27 cellular contexts compared by ENCODE assay signal in genomic region chr6:77416839-77417238, GRCh38. TPM values are rescaled to one million over a fixed set of nuclear protein-coding genes. Genes with fewer than 3 reads are reported as not detected.
DNase-seq lines count a peak whose midpoint lies in the region; ATAC-seq, FAIRE-seq and TF ChIP-seq lines count a peak whose summit lies in the region.
"Had no signal": no experiment of that assay in that cellular context is flagged by ENCODE, and none has a peak within 500 bp of the region (broad histone marks: within the 10 kb centered on the region; RNA-seq: fewer than 3 reads in every experiment).

No MANE protein-coding gene starts in this region.

- H3K36me3 Mint-ChIP-seq in CD8-positive, alpha-beta T cell: no peaks in the 10 kb centered on the region
- H3K36me3 Mint-ChIP-seq: CD14-positive monocyte; CD4-positive, alpha-beta memory T cell; CD4-positive, CD25-positive, alpha-beta regulatory T cell had no signal

- H3K4me2 ChIP-seq in OCI-LY3 (ENCODE audit: low read length) (no peak overlapping the region), mesenchymal stem cell (ENCODE audit: low read length, poor library complexity, severe bottlenecking) (no peak overlapping the region)
- H3K4me2 ChIP-seq: BLaER1 had no signal

- H3K4me1 Mint-ChIP-seq in CD8-positive, alpha-beta T cell (ENCODE audit: low read depth): no peaks in the 10 kb centered on the region
- H3K4me1 Mint-ChIP-seq: CD14-positive monocyte; CD4-positive, alpha-beta memory T cell; CD4-positive, CD25-positive, alpha-beta regulatory T cell had no signal

- no peak overlapping the region for H3K27ac ChIP-seq in OCI-LY3 (ENCODE audit: low read length)
- peak overlapping the region; percentile 21 to 61 (median 42) for H3K27ac ChIP-seq in gastroesophageal sphincter
- no peak overlapping the region for H3K27ac ChIP-seq in CD8-positive, alpha-beta T cell (ENCODE audit: low read depth, low read length)
- H3K27ac ChIP-seq in mesenchymal stem cell (ENCODE audit: low read length, poor library complexity, severe bottlenecking): no peak overlapping the region
- H3K27ac ChIP-seq: BLaER1 had no signal

- H3K9ac ChIP-seq in OCI-LY3 (ENCODE audit: low read length): no peak overlapping the region
- H3K9ac ChIP-seq in mesenchymal stem cell (ENCODE audit: low read length): no peak overlapping the region
- H3K9ac ChIP-seq: BLaER1 had no signal

- H3K79me2 ChIP-seq in OCI-LY3 (ENCODE audit: low read length): no peaks in the 10 kb centered on the region

- H3K4me1 ChIP-seq in OCI-LY3 (ENCODE audit: low read length): peaks cover 7% of the 10 kb centered on the region; the same call in 1 of the 2 replicates
- peaks cover 0 to 12% (median 0%) of the 10 kb centered on the region in 3 donors for H3K4me1 ChIP-seq in gastroesophageal sphincter
- H3K4me1 ChIP-seq in CD8-positive, alpha-beta T cell (ENCODE audit: insufficient read depth, low read length): no peaks in the 10 kb centered on the region
- peaks cover 2% of the 10 kb centered on the region for H3K4me1 ChIP-seq in mesenchymal stem cell (ENCODE audit: control insufficient read depth, insufficient read depth, low read depth, low read length)
- H3K4me1 ChIP-seq: BE2C, BLaER1, Caco-2 had no signal

- H4K20me1 ChIP-seq in OCI-LY3 (ENCODE audit: insufficient read depth, low read length): no peaks in the 10 kb centered on the region
- H4K20me1 ChIP-seq: BLaER1 had no signal

- POLR2A ChIA-PET in CD8-positive, alpha-beta T cell (lab: Charles Lee): no interaction called here

- H2AFZ ChIP-seq in OCI-LY3 (ENCODE audit: low read depth, low read length) (peak overlapping the region; percentile 25; the same call in 1 of the 2 replicates), mesenchymal stem cell (ENCODE audit: low read depth, low read length) (no peak overlapping the region)

- DNase-seq in bronchial epithelial cell (ENCODE audit: low read depth) (no peak), posterior cingulate gyrus (peak in 7 of 10 donors; percentile 7 to 80 (median 38)), RPMI8226 (no peak), NCI-H446 (lab: John Stamatoyannopoulos, UW) (no peak), mesenchymal stem cell (no peak)
- no peak for DNase-seq in CD8-positive, alpha-beta T cell
- DNase-seq: 8988T; ACHN; BE2C; C1 segment of cervical spinal cord; Caco-2; Calu3; CD4-positive, alpha-beta memory T cell; CD4-positive, CD25-positive, alpha-beta regulatory T cell; DMS79 treated with DMSO at 0.1 percent for 48 hours; GF-D8 had no signal

- no peak overlapping the region for H3K14ac ChIP-seq in mesenchymal stem cell (ENCODE audit: low read length in 2 of 2)

- H2BK15ac ChIP-seq in mesenchymal stem cell (ENCODE audit: low read depth, poor library complexity, severe bottlenecking): no peak overlapping the region

- WGBS in gastroesophageal sphincter (ENCODE audit: low coverage in 1 of 2), 2 donors: 13 to 72% methylated on average over 1 to 2 of the region's 2 CpGs
- WGBS in mesenchymal stem cell: 97% methylated on average over 1 of the region's 2 CpGs

- no peaks in the 10 kb centered on the region for H3K79me1 ChIP-seq in mesenchymal stem cell (replicated peaks; ENCODE audit: low read length, poor library complexity, severe bottlenecking)

- no peak overlapping the region for H4K91ac ChIP-seq in mesenchymal stem cell (ENCODE audit: low read length)

- H3K4ac ChIP-seq in mesenchymal stem cell (ENCODE audit: low read depth in 1 of 2, low read length in 2 of 2): no peak overlapping the region

- CTCF ChIA-PET in CD8-positive, alpha-beta T cell (lab: Charles Lee): interaction anchor here (1.3 kb wide), 2 partner anchors 15 to 1482 kb away, joined by 3 read pairs; no protein-coding TSS in a partner anchor

- H2BK5ac ChIP-seq in mesenchymal stem cell (ENCODE audit: low read depth, low read length, poor library complexity, severe bottlenecking): no peak overlapping the region

- no peak overlapping the region for H2BK12ac ChIP-seq in mesenchymal stem cell (ENCODE audit: low read length in 2 of 2)

- ATAC-seq in gastroesophageal sphincter: no peak
- ATAC-seq in CD8-positive, alpha-beta T cell: no peak

- H3K23ac ChIP-seq in mesenchymal stem cell (ENCODE audit: low read length in 2 of 2): no peak overlapping the region

- H3K9me3 ChIP-seq in OCI-LY3 (ENCODE audit: insufficient read depth, low read length) (no peaks in the 10 kb centered on the region), gastroesophageal sphincter (no peaks in the 10 kb centered on the region), mesenchymal stem cell (ENCODE audit: control insufficient read depth, low read length) (no peaks in the 10 kb centered on the region)
- H3K9me3 ChIP-seq in CD8-positive, alpha-beta T cell (ENCODE audit: low read length): no peaks in the 10 kb centered on the region
- H3K9me3 ChIP-seq: BE2C, BLaER1, Caco-2 had no signal

- TF ChIP-seq EP300 in gastroesophageal sphincter (IDR thresholded peaks at IDR 0.05): no peak

- TF ChIP-seq CTCF in OCI-LY3 (IDR thresholded peaks at IDR 0.05; ENCODE audit: low read depth, low read length) (no peak), bronchial epithelial cell (IDR thresholded peaks at IDR 0.05; ENCODE audit: insufficient read depth, low read length, severe bottlenecking) (no peak), gastroesophageal sphincter (IDR thresholded peaks at IDR 0.05) (no peak)
- no peak for TF ChIP-seq CTCF in CD8-positive, alpha-beta T cell (IDR thresholded peaks at IDR 0.05)

- no peak overlapping the region for H2AK5ac ChIP-seq in mesenchymal stem cell (ENCODE audit: low read length, severe bottlenecking)

- peaks cover 5% of the 10 kb centered on the region for H3K9me3 Mint-ChIP-seq in CD8-positive, alpha-beta T cell

- H3K4me3 Mint-ChIP-seq in CD8-positive, alpha-beta T cell: no peak overlapping the region
- H3K4me3 Mint-ChIP-seq: CD14-positive monocyte; CD4-positive, alpha-beta memory T cell; CD4-positive, CD25-positive, alpha-beta regulatory T cell had no signal

- no peak overlapping the region for H3K18ac ChIP-seq in mesenchymal stem cell (ENCODE audit: low read depth in 1 of 2, low read length in 2 of 2)

- H3K27me3 ChIP-seq in OCI-LY3 (ENCODE audit: low read depth, low read length) (no peaks in the 10 kb centered on the region), bronchial epithelial cell (ENCODE audit: control insufficient read depth, insufficient read depth, low read length) (no peaks in the 10 kb centered on the region), gastroesophageal sphincter (no peaks in the 10 kb centered on the region), mesenchymal stem cell (ENCODE audit: control insufficient read depth in 1 of 2, insufficient read depth in 1 of 2, low read length in 2 of 2) (no peaks in the 10 kb centered on the region)
- no peaks in the 10 kb centered on the region for H3K27me3 ChIP-seq in CD8-positive, alpha-beta T cell (ENCODE audit: insufficient read depth, low read length)
- H3K27me3 ChIP-seq: BE2C, BLaER1 had no signal

- peak; percentile 32 for FAIRE-seq in bronchial epithelial cell (lab: Jason Lieb, UNC)
- FAIRE-seq: A204.1, D721Med, G401.6, GM12892, GM18507, GM19239 had no signal

- H3K36me3 ChIP-seq in OCI-LY3 (replicated peaks; ENCODE audit: low read depth, low read length) (no peaks in the 10 kb centered on the region), bronchial epithelial cell (ENCODE audit: control insufficient read depth, insufficient read depth, low read length) (no peaks in the 10 kb centered on the region), gastroesophageal sphincter (no peaks in the 10 kb centered on the region), mesenchymal stem cell (ENCODE audit: control insufficient read depth in 1 of 2, insufficient read depth in 2 of 2, low read depth in 1 of 2, low read length in 2 of 2) (no peaks in the 10 kb centered on the region)
- H3K36me3 ChIP-seq in CD8-positive, alpha-beta T cell (ENCODE audit: insufficient read depth, low read length): no peaks in the 10 kb centered on the region
- H3K36me3 ChIP-seq: BE2C, BLaER1 had no signal

- no peak overlapping the region for H3K27ac Mint-ChIP-seq in CD8-positive, alpha-beta T cell
- H3K27ac Mint-ChIP-seq: CD14-positive monocyte; CD4-positive, alpha-beta memory T cell; CD4-positive, CD25-positive, alpha-beta regulatory T cell had no signal

- H4K8ac ChIP-seq in mesenchymal stem cell (ENCODE audit: low read length): no peak overlapping the region

- no peaks in the 10 kb centered on the region for H3K27me3 Mint-ChIP-seq in CD8-positive, alpha-beta T cell (ENCODE audit: low read depth)
- H3K27me3 Mint-ChIP-seq: CD4-positive, alpha-beta memory T cell; CD4-positive, CD25-positive, alpha-beta regulatory T cell had no signal

- intact Hi-C loops in posterior cingulate gyrus (cut with DNase I): no loop called here
- intact Hi-C loops in CD8-positive, alpha-beta T cell (cut with DNase I, micrococcal nuclease): no loop called here

- H3K4me3 ChIP-seq in OCI-LY3 (ENCODE audit: low read length): no peak overlapping the region
- H3K4me3 ChIP-seq in bronchial epithelial cell (ENCODE audit: low read depth, low read length): no peak overlapping the region
- no peak overlapping the region for H3K4me3 ChIP-seq in gastroesophageal sphincter
- no peak overlapping the region for H3K4me3 ChIP-seq in CD8-positive, alpha-beta T cell (ENCODE audit: low read depth, low read length)
- H3K4me3 ChIP-seq in mesenchymal stem cell (ENCODE audit: insufficient read depth in 1 of 2, low read depth in 1 of 2, low read length in 2 of 2): no peak overlapping the region
- H3K4me3 ChIP-seq: BLaER1 had no signal

- H2BK120ac ChIP-seq in mesenchymal stem cell (ENCODE audit: low read depth, low read length): no peak overlapping the region

- no peak for TF ChIP-seq POLR2A in gastroesophageal sphincter (IDR thresholded peaks at IDR 0.05)

RNA-seq across cellular contexts. Expression of gene HTR1B, which starts 46.5 kb away (rescaled TPM):
- under 0.01 and 0.26 TPM in 2 replicates for total RNA-seq in bronchial epithelial cell
- 1 to 10 TPM in 3 of 4 donors, under 1 TPM in 1; 0.27 to 4.7 (median 2.5) TPM for total RNA-seq in gastroesophageal sphincter
- total RNA-seq in CD8-positive, alpha-beta T cell: not detected
- polyA plus RNA-seq in mesenchymal stem cell (2013, experiment 1 of 2): 3.3 TPM
- 3.7 TPM for polyA plus RNA-seq in mesenchymal stem cell (2013, experiment 2 of 2)
- total RNA-seq: A673; Caco-2; Calu3; CD4-positive, alpha-beta memory T cell; CD4-positive, CD25-positive, alpha-beta regulatory T cell had no signal
- polyA plus RNA-seq: CD14-positive monocyte; CD4-positive, alpha-beta memory T cell; CD4-positive, CD25-positive, alpha-beta regulatory T cell had no signal

Comparison
In these comparisons a context has a peak if more than half of its experiments do, and no peak if none do; other contexts are left out.
1. H3K27ac ChIP-seq: peak in gastroesophageal sphincter (4 of 4); none in OCI-LY3 (single experiment), CD8-positive, alpha-beta T cell (single experiment) and mesenchymal stem cell (single experiment).
2. DNase-seq: peak in posterior cingulate gyrus (7 of 10); none in bronchial epithelial cell (single experiment), CD8-positive, alpha-beta T cell (0 of 7), RPMI8226 (single experiment), NCI-H446 (0 of 2) and mesenchymal stem cell (single experiment).